ENCODE assay signal across 16 cellular contexts in the genomic region with DNA sequence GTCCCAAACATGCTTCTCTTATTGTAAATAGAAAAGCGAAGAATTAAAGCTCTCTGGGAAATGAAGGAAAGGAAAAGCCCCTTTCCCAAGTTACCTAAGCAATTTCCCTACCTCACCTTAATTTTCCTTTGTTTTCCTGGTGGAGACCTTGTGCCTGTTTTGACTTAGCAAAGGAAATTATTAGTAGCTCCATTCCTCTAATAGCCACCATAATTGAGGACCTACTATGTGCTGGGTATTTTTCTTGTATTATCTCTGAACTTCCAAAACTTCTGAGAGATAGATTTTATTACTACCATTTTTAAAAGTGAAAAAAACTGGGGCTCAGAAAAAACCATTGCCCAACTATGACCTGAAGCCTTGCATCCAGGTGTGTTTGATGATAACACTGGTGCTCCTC. TPM values are rescaled to one million over a fixed set of nuclear protein-coding genes. Genes with fewer than 3 reads are reported as not detected.
DNase-seq lines count a peak whose midpoint lies in the region; ATAC-seq, FAIRE-seq and TF ChIP-seq lines count a peak whose summit lies in the region.
"Had no signal": no experiment of that assay in that cellular context is flagged by ENCODE, and none has a peak within 500 bp of the region (broad histone marks: within the 10 kb centered on the region; RNA-seq: fewer than 3 reads in every experiment).

No MANE protein-coding gene starts in this region.

- H4K20me1 ChIP-seq in KMS-11 (ENCODE audit: insufficient read depth): peaks cover 13% of the 10 kb centered on the region; the same call in 1 of the 2 replicates
- H4K20me1 ChIP-seq in astrocyte (ENCODE audit: insufficient read depth, low read length): peaks cover 23% of the 10 kb centered on the region
- H4K20me1 ChIP-seq in H9 (ENCODE audit: control insufficient read depth, insufficient read depth, insufficient read length): no peaks in the 10 kb centered on the region

- H3K79me1 ChIP-seq in H9 (ENCODE audit: insufficient read depth, low read depth, low read length, poor library complexity, severe bottlenecking): no peaks in the 10 kb centered on the region

- no peak overlapping the region for H3K56ac ChIP-seq in H9 (ENCODE audit: insufficient read length, low read depth, low read length)

- H3K4me1 ChIP-seq in CD4-positive, CD25-positive, alpha-beta regulatory T cell (ENCODE audit: control insufficient read depth, insufficient read depth, low read length, poor library complexity, severe bottlenecking): peaks cover 14% of the 10 kb centered on the region
- H3K4me1 ChIP-seq in KMS-11 (ENCODE audit: low read depth, poor library complexity, severe bottlenecking): peaks cover 22% of the 10 kb centered on the region
- H3K4me1 ChIP-seq in astrocyte (ENCODE audit: insufficient read depth, low read length): no peaks in the 10 kb centered on the region
- H3K4me1 ChIP-seq in H9 (ENCODE audit: insufficient read depth, low read length): peaks cover 5% of the 10 kb centered on the region; the same call in 1 of the 2 replicates
- H3K4me1 ChIP-seq: SJCRH30 had no signal

- no peak overlapping the region for H3K27ac Mint-ChIP-seq in CD4-positive, CD25-positive, alpha-beta regulatory T cell
- peak overlapping the region; percentile 43 for H3K27ac Mint-ChIP-seq in astrocyte (ENCODE audit: unreplicated experiment)
- peak overlapping the region; percentile 87 for H3K27ac Mint-ChIP-seq in progenitor cell of endocrine pancreas
- H3K27ac Mint-ChIP-seq in H9: no peak overlapping the region
- H3K27ac Mint-ChIP-seq: IgD-negative memory B cell had no signal

- H3K9ac ChIP-seq in KMS-11 (no peak overlapping the region), astrocyte (ENCODE audit: low read length) (no peak overlapping the region), H9 (ENCODE audit: extremely low read depth, insufficient read length, low read length) (no peak overlapping the region)

- no peak overlapping the region for H2BK5ac ChIP-seq in H9 (ENCODE audit: insufficient read length, low read length)

- H3K4me3 ChIP-seq in CD4-positive, CD25-positive, alpha-beta regulatory T cell (ENCODE audit: low read depth, low read length): peak overlapping the region; percentile 56
- H3K4me3 ChIP-seq in KMS-11 (IDR thresholded peaks at IDR 0.05; ENCODE audit: insufficient read depth, low read depth, low read length) (no peak overlapping the region), astrocyte (ENCODE audit: insufficient read depth, low read depth, low read length) (no peak overlapping the region)
- H3K4me3 ChIP-seq: SJCRH30 had no signal

- peaks cover 9 to 28% (median 24%) of the 10 kb centered on the region in 4 donors for H3K4me1 Mint-ChIP-seq in CD4-positive, CD25-positive, alpha-beta regulatory T cell
- H3K4me1 Mint-ChIP-seq in astrocyte (ENCODE audit: low read depth, unreplicated experiment) (peaks cover 17% of the 10 kb centered on the region), progenitor cell of endocrine pancreas (ENCODE audit: low read depth) (peaks cover 32% of the 10 kb centered on the region), H9 (peaks cover 37 to 42% of the 10 kb centered on the region in 2 experiments)

- no peak overlapping the region for H2BK20ac ChIP-seq in H9 (ENCODE audit: low read depth, low read length, poor library complexity, severe bottlenecking)

- no peak overlapping the region for H3K27ac ChIP-seq in CD4-positive, CD25-positive, alpha-beta regulatory T cell (ENCODE audit: insufficient read depth, low read length, poor library complexity, severe bottlenecking)
- H3K27ac ChIP-seq in KMS-11 (no peak overlapping the region), astrocyte (ENCODE audit: low read depth, low read length) (no peak overlapping the region), H9 (ENCODE audit: insufficient read length, low read depth, low read length) (no peak overlapping the region)
- H3K27ac ChIP-seq: RWPE1, SJCRH30 had no signal

- no peak for TF ChIP-seq CTCF in KMS-11 (conservative IDR thresholded peaks at IDR 0.05; ENCODE audit: low read depth, low read length)
- no peak for TF ChIP-seq CTCF in astrocyte (IDR thresholded peaks at IDR 0.05; ENCODE audit: insufficient read depth, low read depth, low read length)
- no peak for TF ChIP-seq CTCF in progenitor cell of endocrine pancreas (IDR thresholded peaks at IDR 0.05; ENCODE audit: unreplicated experiment)
- no peak for TF ChIP-seq CTCF in H9 (conservative IDR thresholded peaks at IDR 0.05)

- peaks cover 6% of the 10 kb centered on the region for H3K36me3 Mint-ChIP-seq in CD4-positive, CD25-positive, alpha-beta regulatory T cell
- H3K36me3 Mint-ChIP-seq in astrocyte (ENCODE audit: low read depth, unreplicated experiment) (no peaks in the 10 kb centered on the region), progenitor cell of endocrine pancreas (ENCODE audit: insufficient read depth) (peaks cover 4% of the 10 kb centered on the region), H9 (ENCODE audit: insufficient read depth in 1 of 3, low read depth in 3 of 3) (peaks cover 2 to 7% (median 6%) of the 10 kb centered on the region in 3 experiments; a peak in 3 of 7 replicates)
- H3K36me3 Mint-ChIP-seq: IgD-negative memory B cell had no signal

- H2BK15ac ChIP-seq in H9 (ENCODE audit: low read depth, low read length): no peak overlapping the region

- no peak overlapping the region for H4K8ac ChIP-seq in H9 (replicated peaks; ENCODE audit: insufficient read length, low read depth, low read length)

- H3K9me3 ChIP-seq in CD4-positive, CD25-positive, alpha-beta regulatory T cell (ENCODE audit: control insufficient read depth in 2 of 2, low read length in 2 of 2): no peaks in the 10 kb centered on the region
- H3K9me3 ChIP-seq in astrocyte (ENCODE audit: insufficient read depth, low read depth, low read length) (no peaks in the 10 kb centered on the region), H9 (ENCODE audit: control insufficient read depth, low read depth, low read length) (no peaks in the 10 kb centered on the region)
- H3K9me3 ChIP-seq: SJCRH30 had no signal

- H4K5ac ChIP-seq in H9 (ENCODE audit: insufficient read length, low read depth, low read length): no peak overlapping the region

- H4K91ac ChIP-seq in H9 (ENCODE audit: insufficient read length, low read depth, low read length): no peak overlapping the region

- peaks cover 23% of the 10 kb centered on the region for H3K27me3 Mint-ChIP-seq in CD4-positive, CD25-positive, alpha-beta regulatory T cell
- H3K27me3 Mint-ChIP-seq in astrocyte (ENCODE audit: low read depth, unreplicated experiment) (no peaks in the 10 kb centered on the region), progenitor cell of endocrine pancreas (no peaks in the 10 kb centered on the region), H9 (ENCODE audit: low read depth) (peaks cover 13% of the 10 kb centered on the region)

- H3T11ph ChIP-seq in H9 (ENCODE audit: low read length): no peak overlapping the region

- H3K4ac ChIP-seq in H9 (ENCODE audit: low read depth, low read length): no peak overlapping the region

- H2BK12ac ChIP-seq in H9 (ENCODE audit: insufficient read length, low read depth, low read length): no peak overlapping the region

- H3K9me3 Mint-ChIP-seq in CD4-positive, CD25-positive, alpha-beta regulatory T cell: no peaks in the 10 kb centered on the region
- H3K9me3 Mint-ChIP-seq in astrocyte (ENCODE audit: unreplicated experiment) (no peaks in the 10 kb centered on the region), progenitor cell of endocrine pancreas (ENCODE audit: low read depth) (no peaks in the 10 kb centered on the region), H9 (no peaks in the 10 kb centered on the region)
- H3K9me3 Mint-ChIP-seq: CD4-positive, alpha-beta memory T cell; IgD-negative memory B cell had no signal

- H3K36me3 ChIP-seq in CD4-positive, CD25-positive, alpha-beta regulatory T cell (ENCODE audit: control insufficient read depth, insufficient read depth, low read length): no peaks in the 10 kb centered on the region
- H3K36me3 ChIP-seq in KMS-11 (ENCODE audit: insufficient read depth): no peaks in the 10 kb centered on the region
- H3K36me3 ChIP-seq in astrocyte (ENCODE audit: insufficient read depth, low read length): no peaks in the 10 kb centered on the region
- H3K36me3 ChIP-seq: SJCRH30 had no signal

- no peak overlapping the region for H2BK120ac ChIP-seq in H9 (ENCODE audit: low read depth, low read length, poor library complexity, severe bottlenecking)

- DNase-seq in CD4-positive, CD25-positive, alpha-beta regulatory T cell: no peak
- DNase-seq in astrocyte (ENCODE audit: low read depth) (no peak), progenitor cell of endocrine pancreas (ENCODE audit: low spot score, unreplicated experiment) (no peak), H9 (no peak), DMS79 treated with DMSO at 0.1 percent for 48 hours (lab: John Stamatoyannopoulos, UW) (no peak)
- DNase-seq in stimulated activated CD4-positive, alpha-beta T cell treated with anti-CD3 and anti-CD28 coated beads, Interleukin-15, amount 100 ng/mL, for 24 hours: no peak
- DNase-seq: Calu3, NCI-H1417 treated with DMSO at 0.1 percent for 48 hours, NCI-H1930, SJCRH30 had no signal

- H3K79me2 ChIP-seq in KMS-11 (ENCODE audit: insufficient read depth, low read depth) (peaks cover 8% of the 10 kb centered on the region; the same call in 1 of the 2 replicates), astrocyte (ENCODE audit: insufficient read depth, low read length) (no peaks in the 10 kb centered on the region), H9 (ENCODE audit: insufficient read depth, low read length) (peaks cover 1% of the 10 kb centered on the region; the same call in 1 of the 2 replicates)

- H3K4me2 ChIP-seq in KMS-11: peak overlapping the region; percentile 2
- H3K4me2 ChIP-seq in astrocyte (ENCODE audit: low read length): peak overlapping the region; percentile 42
- no peak overlapping the region for H3K4me2 ChIP-seq in H9 (ENCODE audit: insufficient read depth, insufficient read length, low read length)

- H2AFZ ChIP-seq in KMS-11 (ENCODE audit: low read depth) (no peak overlapping the region), astrocyte (ENCODE audit: low read depth, low read length) (no peak overlapping the region), H9 (ENCODE audit: low read length) (no peak overlapping the region)

- no peak for FAIRE-seq in astrocyte (lab: Jason Lieb, UNC)
- FAIRE-seq: GM19239, H54 had no signal

- peaks cover 37% of the 10 kb centered on the region for H3K27me3 ChIP-seq in CD4-positive, CD25-positive, alpha-beta regulatory T cell (ENCODE audit: control insufficient read depth, insufficient read depth, low read length)
- no peaks in the 10 kb centered on the region for H3K27me3 ChIP-seq in KMS-11 (ENCODE audit: insufficient read depth, low read depth)
- H3K27me3 ChIP-seq in astrocyte (ENCODE audit: insufficient read depth, low read length): no peaks in the 10 kb centered on the region
- peaks cover 12% of the 10 kb centered on the region for H3K27me3 ChIP-seq in H9 (ENCODE audit: insufficient read depth, low read length)
- H3K27me3 ChIP-seq: SJCRH30 had no signal

- H3K23ac ChIP-seq in H9 (ENCODE audit: insufficient read length, low read depth, low read length): no peak overlapping the region

- WGBS in H9 (ENCODE audit: extremely low coverage, insufficient read length, low lambda C conversion rate): no CpG with 5 or more reads among the region's 1 CpG

- peak overlapping the region in 1 of 4 donors; percentile 26 for H3K4me3 Mint-ChIP-seq in CD4-positive, CD25-positive, alpha-beta regulatory T cell
- no peak overlapping the region for H3K4me3 Mint-ChIP-seq in astrocyte (ENCODE audit: unreplicated experiment)
- H3K4me3 Mint-ChIP-seq in progenitor cell of endocrine pancreas (ENCODE audit: low read depth): no peak overlapping the region
- H3K4me3 Mint-ChIP-seq in H9: no peak overlapping the region
- H3K4me3 Mint-ChIP-seq: IgD-negative memory B cell had no signal

- no peaks in the 10 kb centered on the region for H3K23me2 ChIP-seq in H9 (ENCODE audit: insufficient read length, low read depth, low read length, poor library complexity, severe bottlenecking)

- no peak overlapping the region for H2AK5ac ChIP-seq in H9 (ENCODE audit: insufficient read length, low read length)

- H3K18ac ChIP-seq in H9 (ENCODE audit: insufficient read length, low read depth, low read length): no peak overlapping the region

- H3K14ac ChIP-seq in H9 (ENCODE audit: insufficient read depth, low read length): no peak overlapping the region

- no peak for ATAC-seq in CD4-positive, CD25-positive, alpha-beta regulatory T cell (ENCODE audit: low read depth in 2 of 2)

RNA-seq across cellular contexts. Expression of gene BCL9, which starts 39.3 kb away (rescaled TPM):
- total RNA-seq in CD4-positive, CD25-positive, alpha-beta regulatory T cell: 17.1 TPM
- 1 to 10 TPM; 2.1 to 5.0 (median 2.8) TPM for polyA plus RNA-seq in CD4-positive, CD25-positive, alpha-beta regulatory T cell
- 30.0 and 30.5 TPM in 2 replicates for total RNA-seq in astrocyte
- 84.8 and 86.7 TPM in 2 replicates for total RNA-seq in progenitor cell of endocrine pancreas
- total RNA-seq in H9 (2021): 58.3 and 59.4 TPM in 2 replicates

Comparison
In these comparisons a context has a peak if more than half of its experiments do, and no peak if none do; other contexts are left out.
1. H3K27ac Mint-ChIP-seq: peak in astrocyte (single experiment) and progenitor cell of endocrine pancreas (single experiment); none in CD4-positive, CD25-positive, alpha-beta regulatory T cell (0 of 3) and H9 (0 of 3).